Comparison of ENCODE assay signal across 1 cellular context in the genomic region with DNA sequence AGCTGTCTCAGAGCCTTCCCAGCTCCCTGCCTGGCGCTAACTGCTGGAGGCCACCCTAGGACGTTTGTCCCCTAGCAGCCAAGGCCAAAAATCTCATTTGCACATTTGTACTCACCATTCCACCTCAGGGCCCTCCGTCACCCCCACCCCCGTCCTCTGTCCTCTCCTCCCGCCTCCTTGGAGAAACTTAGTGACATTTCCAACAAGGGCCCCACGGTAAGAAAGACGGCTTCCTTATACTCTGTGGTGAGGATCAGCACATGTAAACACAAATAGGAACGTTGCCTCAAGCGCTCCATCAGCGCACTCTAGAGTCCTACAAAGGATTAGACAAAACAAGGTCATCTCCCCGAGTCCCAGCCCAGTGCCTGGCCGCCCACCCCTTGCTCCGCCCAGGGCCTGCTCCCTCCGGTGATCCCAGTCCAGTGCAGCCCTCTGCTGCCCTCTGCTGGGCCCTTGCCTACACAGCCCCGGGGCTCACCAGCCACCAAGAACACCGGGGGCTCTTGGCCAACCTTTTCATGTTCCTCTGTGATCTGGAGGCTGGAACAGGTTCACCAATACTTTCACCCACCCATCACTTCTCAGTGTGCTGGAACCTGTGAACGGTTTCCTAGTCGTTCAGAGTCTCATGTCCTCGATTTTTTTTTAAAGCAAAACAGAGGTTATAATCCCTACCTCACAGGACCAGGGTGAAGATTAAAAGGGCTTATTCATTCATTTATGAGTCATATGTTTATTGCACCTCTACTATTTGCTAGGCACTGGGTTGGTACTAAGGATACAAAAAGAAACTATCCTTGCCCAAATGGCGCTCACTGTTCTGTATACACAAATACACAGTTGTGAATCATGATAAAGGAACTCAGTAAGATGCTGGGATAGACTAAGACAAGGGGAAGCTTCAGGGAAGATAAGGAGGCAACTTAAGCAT.
A peak's percentile ranks its signal among the peaks of the same experiment; 100 is the strongest.
TF ChIP-seq lines count a peak whose summit lies in the region.

No MANE protein-coding gene starts in this region.

TF ChIP-seq in HepG2, 621 proteins besides CTCF, POLR2A, EP300 and RAD21 (continued from another document and continues in another):
- TF ChIP-seq ZNF768 (CRISPR knock-in tag; IDR thresholded peaks at IDR 0.05) = peak; percentile 57
- TF ChIP-seq ZNF264 (CRISPR knock-in tag; IDR thresholded peaks at IDR 0.05) = 0 out of 2 replicates have a peak, but pooled peaks have one; percentile 38
- no peak for TF ChIP-seq PRMT3 (CRISPR knock-in tag; IDR thresholded peaks at IDR 0.05; ENCODE audit: borderline replicate concordance, low read depth)
- TF ChIP-seq TGIF2 (CRISPR knock-in tag; IDR thresholded peaks at IDR 0.05) = 0 out of 2 replicates have a peak, but pooled peaks have one; percentile 26
- TF ChIP-seq, protein P1, sequence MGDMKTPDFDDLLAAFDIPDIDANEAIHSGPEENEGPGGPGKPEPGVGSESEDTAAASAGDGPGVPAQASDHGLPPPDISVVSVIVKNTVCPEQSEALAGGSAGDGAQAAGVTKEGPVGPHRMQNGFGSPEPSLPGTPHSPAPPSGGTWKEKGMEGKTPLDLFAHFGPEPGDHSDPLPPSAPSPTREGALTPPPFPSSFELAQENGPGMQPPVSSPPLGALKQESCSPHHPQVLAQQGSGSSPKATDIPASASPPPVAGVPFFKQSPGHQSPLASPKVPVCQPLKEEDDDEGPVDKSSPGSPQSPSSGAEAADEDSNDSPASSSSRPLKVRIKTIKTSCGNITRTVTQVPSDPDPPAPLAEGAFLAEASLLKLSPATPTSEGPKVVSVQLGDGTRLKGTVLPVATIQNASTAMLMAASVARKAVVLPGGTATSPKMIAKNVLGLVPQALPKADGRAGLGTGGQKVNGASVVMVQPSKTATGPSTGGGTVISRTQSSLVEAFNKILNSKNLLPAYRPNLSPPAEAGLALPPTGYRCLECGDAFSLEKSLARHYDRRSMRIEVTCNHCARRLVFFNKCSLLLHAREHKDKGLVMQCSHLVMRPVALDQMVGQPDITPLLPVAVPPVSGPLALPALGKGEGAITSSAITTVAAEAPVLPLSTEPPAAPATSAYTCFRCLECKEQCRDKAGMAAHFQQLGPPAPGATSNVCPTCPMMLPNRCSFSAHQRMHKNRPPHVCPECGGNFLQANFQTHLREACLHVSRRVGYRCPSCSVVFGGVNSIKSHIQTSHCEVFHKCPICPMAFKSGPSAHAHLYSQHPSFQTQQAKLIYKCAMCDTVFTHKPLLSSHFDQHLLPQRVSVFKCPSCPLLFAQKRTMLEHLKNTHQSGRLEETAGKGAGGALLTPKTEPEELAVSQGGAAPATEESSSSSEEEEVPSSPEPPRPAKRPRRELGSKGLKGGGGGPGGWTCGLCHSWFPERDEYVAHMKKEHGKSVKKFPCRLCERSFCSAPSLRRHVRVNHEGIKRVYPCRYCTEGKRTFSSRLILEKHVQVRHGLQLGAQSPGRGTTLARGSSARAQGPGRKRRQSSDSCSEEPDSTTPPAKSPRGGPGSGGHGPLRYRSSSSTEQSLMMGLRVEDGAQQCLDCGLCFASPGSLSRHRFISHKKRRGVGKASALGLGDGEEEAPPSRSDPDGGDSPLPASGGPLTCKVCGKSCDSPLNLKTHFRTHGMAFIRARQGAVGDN (CRISPR knock-in tag; IDR thresholded peaks at IDR 0.05) = peak; percentile 58
- TF ChIP-seq KMT2A (CRISPR knock-in tag; IDR thresholded peaks at IDR 0.05) = 0 out of 2 replicates have a peak, but pooled peaks have one; percentile 21
- TF ChIP-seq ZNF720 (CRISPR knock-in tag; IDR thresholded peaks at IDR 0.05) = no peak
- TF ChIP-seq SP140L (CRISPR knock-in tag; IDR thresholded peaks at IDR 0.05; ENCODE audit: borderline replicate concordance) = 0 out of 2 replicates have a peak, but pooled peaks have one; percentile 45
- TF ChIP-seq MAZ (IDR thresholded peaks at IDR 0.05; ENCODE audit: borderline replicate concordance, low read depth, low read length) = peak; percentile 47; the same call in 1 of the 2 replicates
- TF ChIP-seq MAZ (CRISPR knock-in tag; IDR thresholded peaks at IDR 0.05; ENCODE audit: low read depth) = peak; percentile 55; the same call in 1 of the 2 replicates
- no peak for TF ChIP-seq TERF1 (CRISPR knock-in tag; IDR thresholded peaks at IDR 0.05)
- no peak for TF ChIP-seq NPAS2 (CRISPR knock-in tag; IDR thresholded peaks at IDR 0.05; ENCODE audit: borderline replicate concordance)
- no peak for TF ChIP-seq HES4 (CRISPR knock-in tag; IDR thresholded peaks at IDR 0.05; ENCODE audit: borderline replicate concordance)
- peak; percentile 52 for TF ChIP-seq GATAD2A (CRISPR knock-in tag; IDR thresholded peaks at IDR 0.05)
- TF ChIP-seq, protein P2, sequence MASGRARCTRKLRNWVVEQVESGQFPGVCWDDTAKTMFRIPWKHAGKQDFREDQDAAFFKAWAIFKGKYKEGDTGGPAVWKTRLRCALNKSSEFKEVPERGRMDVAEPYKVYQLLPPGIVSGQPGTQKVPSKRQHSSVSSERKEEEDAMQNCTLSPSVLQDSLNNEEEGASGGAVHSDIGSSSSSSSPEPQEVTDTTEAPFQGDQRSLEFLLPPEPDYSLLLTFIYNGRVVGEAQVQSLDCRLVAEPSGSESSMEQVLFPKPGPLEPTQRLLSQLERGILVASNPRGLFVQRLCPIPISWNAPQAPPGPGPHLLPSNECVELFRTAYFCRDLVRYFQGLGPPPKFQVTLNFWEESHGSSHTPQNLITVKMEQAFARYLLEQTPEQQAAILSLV (CRISPR knock-in tag; IDR thresholded peaks at IDR 0.05; ENCODE audit: borderline replicate concordance) = peak; percentile 76; the same call in 1 of the 2 replicates
- TF ChIP-seq, protein P3, sequence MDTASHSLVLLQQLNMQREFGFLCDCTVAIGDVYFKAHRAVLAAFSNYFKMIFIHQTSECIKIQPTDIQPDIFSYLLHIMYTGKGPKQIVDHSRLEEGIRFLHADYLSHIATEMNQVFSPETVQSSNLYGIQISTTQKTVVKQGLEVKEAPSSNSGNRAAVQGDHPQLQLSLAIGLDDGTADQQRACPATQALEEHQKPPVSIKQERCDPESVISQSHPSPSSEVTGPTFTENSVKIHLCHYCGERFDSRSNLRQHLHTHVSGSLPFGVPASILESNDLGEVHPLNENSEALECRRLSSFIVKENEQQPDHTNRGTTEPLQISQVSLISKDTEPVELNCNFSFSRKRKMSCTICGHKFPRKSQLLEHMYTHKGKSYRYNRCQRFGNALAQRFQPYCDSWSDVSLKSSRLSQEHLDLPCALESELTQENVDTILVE (CRISPR knock-in tag; IDR thresholded peaks at IDR 0.05) = 0 out of 2 replicates have a peak, but pooled peaks have one; percentile 38
- no peak for TF ChIP-seq ZNF598 (CRISPR knock-in tag; IDR thresholded peaks at IDR 0.05; ENCODE audit: borderline replicate concordance)
- TF ChIP-seq ZNF24 (IDR thresholded peaks at IDR 0.05) = no peak
- 0 out of 2 replicates have a peak, but pooled peaks have one; percentile 35 for TF ChIP-seq KLF6 (CRISPR knock-in tag; IDR thresholded peaks at IDR 0.05)
- TF ChIP-seq ZFP1 (CRISPR knock-in tag; IDR thresholded peaks at IDR 0.05) = 0 out of 2 replicates have a peak, but pooled peaks have one; percentile 29
- TF ChIP-seq ZBTB33 (CRISPR knock-in tag; IDR thresholded peaks at IDR 0.05) = 0 out of 2 replicates have a peak, but pooled peaks have one; percentile 44
- TF ChIP-seq MEIS2 (CRISPR knock-in tag; IDR thresholded peaks at IDR 0.05) = 0 out of 2 replicates have a peak, but pooled peaks have one; percentile 34
- TF ChIP-seq, protein P4, sequence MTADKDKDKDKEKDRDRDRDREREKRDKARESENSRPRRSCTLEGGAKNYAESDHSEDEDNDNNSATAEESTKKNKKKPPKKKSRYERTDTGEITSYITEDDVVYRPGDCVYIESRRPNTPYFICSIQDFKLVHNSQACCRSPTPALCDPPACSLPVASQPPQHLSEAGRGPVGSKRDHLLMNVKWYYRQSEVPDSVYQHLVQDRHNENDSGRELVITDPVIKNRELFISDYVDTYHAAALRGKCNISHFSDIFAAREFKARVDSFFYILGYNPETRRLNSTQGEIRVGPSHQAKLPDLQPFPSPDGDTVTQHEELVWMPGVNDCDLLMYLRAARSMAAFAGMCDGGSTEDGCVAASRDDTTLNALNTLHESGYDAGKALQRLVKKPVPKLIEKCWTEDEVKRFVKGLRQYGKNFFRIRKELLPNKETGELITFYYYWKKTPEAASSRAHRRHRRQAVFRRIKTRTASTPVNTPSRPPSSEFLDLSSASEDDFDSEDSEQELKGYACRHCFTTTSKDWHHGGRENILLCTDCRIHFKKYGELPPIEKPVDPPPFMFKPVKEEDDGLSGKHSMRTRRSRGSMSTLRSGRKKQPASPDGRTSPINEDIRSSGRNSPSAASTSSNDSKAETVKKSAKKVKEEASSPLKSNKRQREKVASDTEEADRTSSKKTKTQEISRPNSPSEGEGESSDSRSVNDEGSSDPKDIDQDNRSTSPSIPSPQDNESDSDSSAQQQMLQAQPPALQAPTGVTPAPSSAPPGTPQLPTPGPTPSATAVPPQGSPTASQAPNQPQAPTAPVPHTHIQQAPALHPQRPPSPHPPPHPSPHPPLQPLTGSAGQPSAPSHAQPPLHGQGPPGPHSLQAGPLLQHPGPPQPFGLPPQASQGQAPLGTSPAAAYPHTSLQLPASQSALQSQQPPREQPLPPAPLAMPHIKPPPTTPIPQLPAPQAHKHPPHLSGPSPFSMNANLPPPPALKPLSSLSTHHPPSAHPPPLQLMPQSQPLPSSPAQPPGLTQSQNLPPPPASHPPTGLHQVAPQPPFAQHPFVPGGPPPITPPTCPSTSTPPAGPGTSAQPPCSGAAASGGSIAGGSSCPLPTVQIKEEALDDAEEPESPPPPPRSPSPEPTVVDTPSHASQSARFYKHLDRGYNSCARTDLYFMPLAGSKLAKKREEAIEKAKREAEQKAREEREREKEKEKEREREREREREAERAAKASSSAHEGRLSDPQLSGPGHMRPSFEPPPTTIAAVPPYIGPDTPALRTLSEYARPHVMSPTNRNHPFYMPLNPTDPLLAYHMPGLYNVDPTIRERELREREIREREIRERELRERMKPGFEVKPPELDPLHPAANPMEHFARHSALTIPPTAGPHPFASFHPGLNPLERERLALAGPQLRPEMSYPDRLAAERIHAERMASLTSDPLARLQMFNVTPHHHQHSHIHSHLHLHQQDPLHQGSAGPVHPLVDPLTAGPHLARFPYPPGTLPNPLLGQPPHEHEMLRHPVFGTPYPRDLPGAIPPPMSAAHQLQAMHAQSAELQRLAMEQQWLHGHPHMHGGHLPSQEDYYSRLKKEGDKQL (CRISPR knock-in tag; IDR thresholded peaks at IDR 0.05; ENCODE audit: low read depth) = no peak
- TF ChIP-seq HDAC1 (CRISPR knock-in tag; IDR thresholded peaks at IDR 0.05) = 0 out of 2 replicates have a peak, but pooled peaks have one; percentile 30
- TF ChIP-seq, protein P5, sequence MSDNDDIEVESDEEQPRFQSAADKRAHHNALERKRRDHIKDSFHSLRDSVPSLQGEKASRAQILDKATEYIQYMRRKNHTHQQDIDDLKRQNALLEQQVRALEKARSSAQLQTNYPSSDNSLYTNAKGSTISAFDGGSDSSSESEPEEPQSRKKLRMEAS (IDR thresholded peaks at IDR 0.05) = peak; percentile 25; the same call in 1 of the 2 replicates
- TF ChIP-seq SMAD1 (CRISPR knock-in tag; IDR thresholded peaks at IDR 0.05; ENCODE audit: borderline replicate concordance, low read depth) = 0 out of 2 replicates have a peak, but pooled peaks have one; percentile 71
- TF ChIP-seq, protein P6, sequence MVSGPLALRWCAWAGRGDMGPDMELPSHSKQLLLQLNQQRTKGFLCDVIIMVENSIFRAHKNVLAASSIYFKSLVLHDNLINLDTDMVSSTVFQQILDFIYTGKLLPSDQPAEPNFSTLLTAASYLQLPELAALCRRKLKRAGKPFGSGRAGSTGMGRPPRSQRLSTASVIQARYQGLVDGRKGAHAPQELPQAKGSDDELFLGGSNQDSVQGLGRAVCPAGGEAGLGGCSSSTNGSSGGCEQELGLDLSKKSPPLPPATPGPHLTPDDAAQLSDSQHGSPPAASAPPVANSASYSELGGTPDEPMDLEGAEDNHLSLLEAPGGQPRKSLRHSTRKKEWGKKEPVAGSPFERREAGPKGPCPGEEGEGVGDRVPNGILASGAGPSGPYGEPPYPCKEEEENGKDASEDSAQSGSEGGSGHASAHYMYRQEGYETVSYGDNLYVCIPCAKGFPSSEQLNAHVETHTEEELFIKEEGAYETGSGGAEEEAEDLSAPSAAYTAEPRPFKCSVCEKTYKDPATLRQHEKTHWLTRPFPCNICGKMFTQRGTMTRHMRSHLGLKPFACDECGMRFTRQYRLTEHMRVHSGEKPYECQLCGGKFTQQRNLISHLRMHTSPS (CRISPR knock-in tag; IDR thresholded peaks at IDR 0.05; ENCODE audit: low read depth) = no peak
